Comparison of ENCODE assay signal across 1 cellular context in the genomic region with DNA sequence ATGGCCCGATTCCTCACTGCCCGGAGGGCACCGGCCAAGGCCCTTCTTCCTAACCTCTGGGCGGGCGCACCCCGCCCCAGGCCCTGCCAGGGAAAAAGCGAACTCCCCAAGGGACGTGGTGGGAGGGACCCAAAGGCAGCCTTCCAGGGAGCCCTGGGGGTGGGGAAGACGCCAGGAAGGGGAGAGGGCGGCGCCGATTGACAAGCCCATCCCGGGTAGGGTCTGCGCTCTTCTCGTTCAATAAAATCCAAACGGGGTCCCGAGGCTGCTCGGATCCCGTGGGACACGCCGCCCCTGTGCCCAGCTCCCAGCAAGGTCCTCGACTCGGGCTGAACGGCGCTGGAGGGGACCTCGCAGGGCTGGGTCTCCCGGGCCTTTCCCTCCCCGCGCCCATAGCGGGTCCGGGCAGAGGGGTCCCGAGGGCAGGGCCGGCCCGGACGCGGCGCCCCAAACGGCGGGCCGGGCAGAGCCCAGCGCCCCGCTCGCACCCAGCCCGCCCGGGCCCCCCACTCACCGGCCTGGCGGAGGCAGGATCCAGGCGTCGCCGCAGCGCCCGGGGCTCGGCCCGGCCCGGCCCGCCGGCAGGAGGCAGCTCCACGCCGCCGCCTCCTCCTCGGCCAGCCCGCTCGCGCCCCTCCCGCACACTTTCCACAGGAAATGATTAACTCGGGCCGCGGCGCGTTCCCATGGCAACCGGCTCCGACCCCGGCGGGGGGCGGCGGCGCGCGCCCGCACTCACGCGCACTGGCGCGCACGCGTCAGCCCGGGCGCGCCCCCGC.
TF ChIP-seq lines count a peak whose summit lies in the region.

A gene with protein sequence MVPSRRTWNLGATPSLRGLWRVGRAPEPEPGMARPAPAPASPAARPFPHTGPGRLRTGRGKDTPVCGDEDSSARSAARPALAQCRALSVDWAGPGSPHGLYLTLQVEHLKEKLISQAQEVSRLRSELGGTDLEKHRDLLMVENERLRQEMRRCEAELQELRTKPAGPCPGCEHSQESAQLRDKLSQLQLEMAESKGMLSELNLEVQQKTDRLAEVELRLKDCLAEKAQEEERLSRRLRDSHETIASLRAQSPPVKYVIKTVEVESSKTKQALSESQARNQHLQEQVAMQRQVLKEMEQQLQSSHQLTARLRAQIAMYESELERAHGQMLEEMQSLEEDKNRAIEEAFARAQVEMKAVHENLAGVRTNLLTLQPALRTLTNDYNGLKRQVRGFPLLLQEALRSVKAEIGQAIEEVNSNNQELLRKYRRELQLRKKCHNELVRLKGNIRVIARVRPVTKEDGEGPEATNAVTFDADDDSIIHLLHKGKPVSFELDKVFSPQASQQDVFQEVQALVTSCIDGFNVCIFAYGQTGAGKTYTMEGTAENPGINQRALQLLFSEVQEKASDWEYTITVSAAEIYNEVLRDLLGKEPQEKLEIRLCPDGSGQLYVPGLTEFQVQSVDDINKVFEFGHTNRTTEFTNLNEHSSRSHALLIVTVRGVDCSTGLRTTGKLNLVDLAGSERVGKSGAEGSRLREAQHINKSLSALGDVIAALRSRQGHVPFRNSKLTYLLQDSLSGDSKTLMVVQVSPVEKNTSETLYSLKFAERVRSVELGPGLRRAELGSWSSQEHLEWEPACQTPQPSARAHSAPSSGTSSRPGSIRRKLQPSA (minus strand): TSS at position 636 of the 779 bp plus-strand sequence. CDS start 4,248 bp downstream, outside the sequence.

TF ChIP-seq in liver, 16 proteins besides CTCF, POLR2A, EP300 and RAD21 (continued from another document):
- TF ChIP-seq NR2F2 (IDR thresholded peaks at IDR 0.05) (no peak), FOXA1 (IDR thresholded peaks at IDR 0.05) (no peak), EGR1 (IDR thresholded peaks at IDR 0.05; ENCODE audit: low read depth in 2 of 2) (no peak), SP1 (IDR thresholded peaks at IDR 0.05) (no peak)
